In genomic region chr6:78192057-78192456, GRCh38 we compare ENCODE assay signal across 33 cellular contexts.
"Had no signal": no experiment of that assay in that cellular context is flagged by ENCODE, and none has a peak within 500 bp of the region (broad histone marks: within the 10 kb centered on the region; RNA-seq: fewer than 3 reads in every experiment).

No MANE protein-coding gene starts in this region.

- H3K4me3 Mint-ChIP-seq: activated CD4-positive, alpha-beta memory T cell treated with anti-CD3 and anti-CD28 coated beads for 36 hours; activated naive CD4-positive, alpha-beta T cell treated with anti-CD3 and anti-CD28 coated beads for 36 hours; activated naive CD8-positive, alpha-beta T cell treated with anti-CD3 and anti-CD28 coated beads for 36 hours; activated T-helper 1 cell treated with anti-CD3 and anti-CD28 coated beads, Interleukin-12 subunit alpha, Interleukin-12 subunit beta, Interleukin-2, Interleukin-4 antibody, amounts not matched to agents 30 ng/mL and 10 ng/mL and 1 ng/mL, durations not matched to agents 14 hours and 24 hours and 36 hours; effector memory CD8-positive, alpha-beta T cell; nephron; stimulated activated effector memory CD8-positive, alpha-beta T cell treated with anti-CD3 and anti-CD28 coated beads, Interleukin-12 subunit alpha, Interleukin-12 subunit beta, amount 100 ng/mL, for 72 hours; stimulated activated naive CD8-positive, alpha-beta T cell treated with anti-CD3 and anti-CD28 coated beads, Interleukin-15, Interleukin-2, amounts not matched to agents 100 ng/mL and 50 ng/mL, for 24 hours; T-helper 2 cell treated with Interferon-gamma antibody and Interleukin-4, amounts not matched to agents 5 μg/mL and 100 μg/mL, for 36 hours; type B pancreatic cell had no signal

- H3K27ac Mint-ChIP-seq: activated CD4-positive, alpha-beta memory T cell treated with anti-CD3 and anti-CD28 coated beads for 36 hours; activated naive CD4-positive, alpha-beta T cell treated with anti-CD3 and anti-CD28 coated beads for 36 hours; activated naive CD8-positive, alpha-beta T cell treated with anti-CD3 and anti-CD28 coated beads for 36 hours; activated T-helper 1 cell treated with anti-CD3 and anti-CD28 coated beads, Interleukin-12 subunit alpha, Interleukin-12 subunit beta, Interleukin-2, Interleukin-4 antibody, amounts not matched to agents 30 ng/mL and 10 ng/mL and 1 ng/mL, durations not matched to agents 14 hours and 24 hours and 36 hours; effector memory CD8-positive, alpha-beta T cell; nephron; progenitor cell of endocrine pancreas; stimulated activated effector memory CD8-positive, alpha-beta T cell treated with anti-CD3 and anti-CD28 coated beads, Interleukin-12 subunit alpha, Interleukin-12 subunit beta, amount 100 ng/mL, for 72 hours; stimulated activated naive CD8-positive, alpha-beta T cell treated with anti-CD3 and anti-CD28 coated beads, Interleukin-15, Interleukin-2, amounts not matched to agents 100 ng/mL and 50 ng/mL, for 24 hours; T-helper 2 cell treated with Interferon-gamma antibody and Interleukin-4, amounts not matched to agents 5 μg/mL and 100 μg/mL, for 36 hours; type B pancreatic cell had no signal

- H3K4me1 ChIP-seq: adrenal gland, heart right ventricle, left lung, uterus had no signal

- H3K4me1 Mint-ChIP-seq: activated naive CD8-positive, alpha-beta T cell treated with anti-CD3 and anti-CD28 coated beads for 36 hours; nephron; stimulated activated effector memory CD8-positive, alpha-beta T cell treated with anti-CD3 and anti-CD28 coated beads, Interleukin-12 subunit alpha, Interleukin-12 subunit beta, amount 100 ng/mL, for 72 hours had no signal

- H3K9me3 ChIP-seq: adrenal gland, neutrophil, thoracic aorta, uterus had no signal

- H3K4me3 ChIP-seq: adrenal gland, coronary artery, heart right ventricle, left lung, skin epidermis, thoracic aorta, uterus had no signal

- H3K36me3 Mint-ChIP-seq: activated CD4-positive, alpha-beta memory T cell treated with anti-CD3 and anti-CD28 coated beads for 36 hours; activated naive CD8-positive, alpha-beta T cell treated with anti-CD3 and anti-CD28 coated beads for 36 hours; stimulated activated effector memory CD8-positive, alpha-beta T cell treated with anti-CD3 and anti-CD28 coated beads, Interleukin-12 subunit alpha, Interleukin-12 subunit beta, amount 100 ng/mL, for 72 hours; type B pancreatic cell had no signal

- H3K27ac ChIP-seq: adrenal gland, brain microvascular endothelial cell, coronary artery, heart right ventricle, left lung, neutrophil, skin epidermis, thoracic aorta, uterus, VCaP had no signal

- H3K27me3 Mint-ChIP-seq: activated CD4-positive, alpha-beta memory T cell treated with anti-CD3 and anti-CD28 coated beads for 36 hours; activated naive CD8-positive, alpha-beta T cell treated with anti-CD3 and anti-CD28 coated beads for 36 hours; effector memory CD8-positive, alpha-beta T cell; progenitor cell of endocrine pancreas; stimulated activated naive CD8-positive, alpha-beta T cell treated with anti-CD3 and anti-CD28 coated beads, Interleukin-15, Interleukin-2, amounts not matched to agents 100 ng/mL and 50 ng/mL, for 24 hours had no signal

- H3K9me3 Mint-ChIP-seq: activated naive CD4-positive, alpha-beta T cell treated with anti-CD3 and anti-CD28 coated beads for 36 hours; nephron had no signal

- H3K27me3 ChIP-seq: adrenal gland, brain microvascular endothelial cell, heart right ventricle, left lung, neutrophil, uterus had no signal

- ATAC-seq: activated CD4-positive, CD25-positive, alpha-beta regulatory T cell treated with anti-CD3 and anti-CD28 coated beads, Interleukin-2, amount 50 U/mL, for 24 hours; effector memory CD8-positive, alpha-beta T cell; esophagus mucosa; heart right ventricle; left lung; sciatic nerve; stimulated activated effector memory CD8-positive, alpha-beta T cell treated with anti-CD3 and anti-CD28 coated beads, Interleukin-12 subunit alpha, Interleukin-12 subunit beta, amount 100 ng/mL, for 72 hours had no signal

- DNase-seq: activated CD4-positive, alpha-beta memory T cell treated with anti-CD3 and anti-CD28 coated beads for 36 hours; activated CD4-positive, alpha-beta T cell treated with anti-CD3 and anti-CD28 coated beads for 48 hours; activated CD8-positive, alpha-beta memory T cell treated with anti-CD3 and anti-CD28 coated beads, Interleukin-2, amount 50 U/mL, for 4 hours; activated effector memory CD4-positive, alpha-beta T cell treated with anti-CD3 and anti-CD28 coated beads, Interleukin-2, amount 50 U/mL, for 16 hours; activated naive CD4-positive, alpha-beta T cell treated with anti-CD3 and anti-CD28 coated beads for 36 hours; activated naive CD8-positive, alpha-beta T cell treated with anti-CD3 and anti-CD28 coated beads for 36 hours; activated T-cell treated with anti-CD3 and anti-CD28 coated beads, Interleukin-2, amount 50 U/mL, for 1 hour; adrenal gland; aorta; brain microvascular endothelial cell; effector memory CD8-positive, alpha-beta T cell; foreskin fibroblast; heart right ventricle; kidney glomerular epithelial cell; left lung; stimulated activated CD4-positive, alpha-beta T cell treated with anti-CD3 and anti-CD28 coated beads, Interleukin-4, amount 100 ng/mL, for 24 hours; T-helper 1 cell; uterus had no signal

- H3K36me3 ChIP-seq: adrenal gland, brain microvascular endothelial cell, heart right ventricle, left lung, neutrophil, thoracic aorta, uterus had no signal
